22 cellular contexts compared by ENCODE assay signal in the genomic region with DNA sequence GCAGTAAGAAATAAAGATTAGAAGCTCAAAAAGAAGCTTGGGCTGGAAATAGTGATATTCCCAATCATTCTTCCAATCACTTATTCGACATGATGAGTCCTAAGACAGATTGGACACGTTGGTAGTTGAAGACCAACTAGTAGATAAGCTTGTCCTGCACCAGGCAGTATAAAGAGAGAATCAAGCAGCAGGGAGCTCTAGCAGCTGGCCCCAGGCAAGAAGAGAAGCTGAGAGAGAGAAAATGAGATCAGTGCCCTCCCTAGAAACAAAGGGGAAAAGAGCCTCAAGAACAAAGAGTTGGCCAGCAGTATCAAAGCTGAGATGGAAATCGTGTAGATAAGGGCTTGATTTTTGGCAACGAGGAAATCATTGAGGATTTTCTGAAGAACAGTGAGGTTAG.
"Had no signal": no experiment of that assay in that cellular context is flagged by ENCODE, and none has a peak within 500 bp of the region (broad histone marks: within the 10 kb centered on the region; RNA-seq: fewer than 3 reads in every experiment).

No MANE protein-coding gene starts in this region.

- H3K36me3 Mint-ChIP-seq: activated naive CD4-positive, alpha-beta T cell treated with anti-CD3 and anti-CD28 coated beads, Interleukin-2, amount 10 ng/mL, durations not matched to agents 7 days and 5 days; stimulated activated memory B cell treated with anti-CD40 and anti-IgM and Interleukin-4, amounts not matched to agents 10 μg/mL and 1 μg/mL and 100 μg/mL, for 72 hours had no signal

- ATAC-seq: body of pancreas; esophagus mucosa; left ventricle myocardium superior; sciatic nerve; stimulated activated memory B cell treated with anti-CD40 and anti-IgM and Interleukin-4, amounts not matched to agents 10 μg/mL and 1 μg/mL and 100 μg/mL, for 72 hours; T-helper 17 cell had no signal

- H3K27me3 ChIP-seq: body of pancreas, cardiac muscle cell, stomach, suprapubic skin, tibial nerve had no signal

- H3K36me3 ChIP-seq: cardiac muscle cell, stomach, suprapubic skin, tibial nerve had no signal

- H3K4me3 ChIP-seq: body of pancreas, cardiac muscle cell, stomach, suprapubic skin, tibial nerve had no signal

- H3K9me3 ChIP-seq: body of pancreas, stomach, suprapubic skin, tibial nerve had no signal

- H3K27ac ChIP-seq: body of pancreas, cardiac muscle cell, stomach, suprapubic skin, tibial nerve had no signal

- H3K4me3 Mint-ChIP-seq: activated CD4-positive, alpha-beta memory T cell treated with anti-CD3 and anti-CD28 coated beads, Interleukin-2, amount 10 ng/mL, durations not matched to agents 7 days and 5 days; activated naive CD4-positive, alpha-beta T cell treated with anti-CD3 and anti-CD28 coated beads, Interleukin-2, amount 10 ng/mL, durations not matched to agents 7 days and 5 days; nephron; stimulated activated memory B cell treated with anti-CD40 and anti-IgM and Interleukin-4, amounts not matched to agents 10 μg/mL and 1 μg/mL and 100 μg/mL, for 72 hours; T-helper 17 cell had no signal

- DNase-seq: activated CD4-positive, alpha-beta memory T cell treated with anti-CD3 and anti-CD28 coated beads, Interleukin-2, amount 10 ng/mL, durations not matched to agents 7 days and 5 days; activated CD4-positive, alpha-beta T cell treated with anti-CD3 and anti-CD28 coated beads for 48 hours; activated effector memory CD4-positive, alpha-beta T cell treated with anti-CD3 and anti-CD28 coated beads, Interleukin-2, amount 50 U/mL, for 16 hours; activated naive CD4-positive, alpha-beta T cell treated with anti-CD3 and anti-CD28 coated beads, Interleukin-2, amount 10 ng/mL, durations not matched to agents 7 days and 5 days; amygdala; body of pancreas; effector CD8-positive, alpha-beta T cell; head of caudate nucleus; hypothalamus; left ventricle myocardium superior; nucleus accumbens; posterior cingulate gyrus; small intestine; stomach; T-helper 17 cell had no signal

- H3K9me3 Mint-ChIP-seq: activated CD4-positive, alpha-beta memory T cell treated with anti-CD3 and anti-CD28 coated beads, Interleukin-2, amount 10 ng/mL, durations not matched to agents 7 days and 5 days; activated naive CD4-positive, alpha-beta T cell treated with anti-CD3 and anti-CD28 coated beads, Interleukin-2, amount 10 ng/mL, durations not matched to agents 7 days and 5 days; nephron; stimulated activated memory B cell treated with anti-CD40 and anti-IgM and Interleukin-4, amounts not matched to agents 10 μg/mL and 1 μg/mL and 100 μg/mL, for 72 hours had no signal

- H3K27ac Mint-ChIP-seq: activated CD4-positive, alpha-beta memory T cell treated with anti-CD3 and anti-CD28 coated beads, Interleukin-2, amount 10 ng/mL, durations not matched to agents 7 days and 5 days; activated naive CD4-positive, alpha-beta T cell treated with anti-CD3 and anti-CD28 coated beads, Interleukin-2, amount 10 ng/mL, durations not matched to agents 7 days and 5 days; nephron; stimulated activated memory B cell treated with anti-CD40 and anti-IgM and Interleukin-4, amounts not matched to agents 10 μg/mL and 1 μg/mL and 100 μg/mL, for 72 hours; T-helper 17 cell had no signal

- H3K4me1 ChIP-seq: suprapubic skin had no signal

- H3K4me1 Mint-ChIP-seq: activated CD4-positive, alpha-beta memory T cell treated with anti-CD3 and anti-CD28 coated beads, Interleukin-2, amount 10 ng/mL, durations not matched to agents 7 days and 5 days; activated naive CD4-positive, alpha-beta T cell treated with anti-CD3 and anti-CD28 coated beads, Interleukin-2, amount 10 ng/mL, durations not matched to agents 7 days and 5 days had no signal
